In genomic region chr5:176619569-176620332, GRCh38 we compare ENCODE assay signal across 11 cellular contexts. TPM values are rescaled to one million over a fixed set of nuclear protein-coding genes. Genes with fewer than 3 reads are reported as not detected.
DNase-seq lines count a peak whose midpoint lies in the region; ATAC-seq and TF ChIP-seq lines count a peak whose summit lies in the region.
"Had no signal": no experiment of that assay in that cellular context is flagged by ENCODE, and none has a peak within 500 bp of the region (broad histone marks: within the 10 kb centered on the region; RNA-seq: fewer than 3 reads in every experiment).

No MANE protein-coding gene starts in this region.

- peaks cover 9% of the 10 kb centered on the region for H3K4me1 ChIP-seq in iPS DF 6.9 (ENCODE audit: control insufficient read depth, insufficient read depth, low read length)

- H3K4me1 Mint-ChIP-seq in activated T-cell treated with anti-CD3 and anti-CD28 coated beads, Interleukin-2, amount 50 U/mL, for 4 hours (ENCODE audit: low read depth), result peaks cover 16% of the 10 kb centered on the region
- peaks cover 13% of the 10 kb centered on the region for H3K4me1 Mint-ChIP-seq in stimulated activated effector memory CD8-positive, alpha-beta T cell treated with anti-CD3 and anti-CD28 coated beads, Interleukin-12 subunit alpha, Interleukin-12 subunit beta, amount 100 ng/mL, for 72 hours

- WGBS in iPS DF 6.9 (ENCODE audit: insufficient coverage, insufficient read length), result no CpG with 5 or more reads among the region's 59 CpGs

- no peaks in the 10 kb centered on the region for H3K9me3 Mint-ChIP-seq in activated T-cell treated with anti-CD3 and anti-CD28 coated beads, Interleukin-2, amount 50 U/mL, for 4 hours
- no peaks in the 10 kb centered on the region for H3K9me3 Mint-ChIP-seq in stimulated activated effector memory CD8-positive, alpha-beta T cell treated with anti-CD3 and anti-CD28 coated beads, Interleukin-12 subunit alpha, Interleukin-12 subunit beta, amount 100 ng/mL, for 72 hours

- no peak overlapping the region for H3K27ac ChIP-seq in iPS DF 6.9 (ENCODE audit: low read length)
- H3K27ac ChIP-seq: C4-2B, neutrophil, Peyer's patch had no signal

- no peaks in the 10 kb centered on the region for H3K36me3 ChIP-seq in iPS DF 6.9 (ENCODE audit: control insufficient read depth, insufficient read depth, low read length)
- H3K36me3 ChIP-seq: neutrophil, Peyer's patch had no signal

- peaks cover 70% of the 10 kb centered on the region for H3K27me3 Mint-ChIP-seq in activated T-cell treated with anti-CD3 and anti-CD28 coated beads, Interleukin-2, amount 50 U/mL, for 4 hours (ENCODE audit: low read depth)

- H3K9me3 ChIP-seq in iPS DF 6.9 (ENCODE audit: control insufficient read depth, insufficient read depth, low read length), result no peaks in the 10 kb centered on the region
- H3K9me3 ChIP-seq: neutrophil, Peyer's patch had no signal

- no peaks in the 10 kb centered on the region for H3K36me3 Mint-ChIP-seq in activated T-cell treated with anti-CD3 and anti-CD28 coated beads, Interleukin-2, amount 50 U/mL, for 4 hours (ENCODE audit: insufficient read depth)
- H3K36me3 Mint-ChIP-seq in stimulated activated effector memory CD8-positive, alpha-beta T cell treated with anti-CD3 and anti-CD28 coated beads, Interleukin-12 subunit alpha, Interleukin-12 subunit beta, amount 100 ng/mL, for 72 hours, result no peaks in the 10 kb centered on the region

- DNase-seq in activated T-cell treated with anti-CD3 and anti-CD28 coated beads, Interleukin-2, amount 50 U/mL, for 4 hours, result no peak
- no peak for DNase-seq in activated T-cell treated with anti-CD3 and anti-CD28 coated beads for 4 hours
- no peak for DNase-seq in iPS DF 6.9 (ENCODE audit: low read depth, low spot score)
- no peak for DNase-seq in stimulated activated effector memory CD8-positive, alpha-beta T cell treated with anti-CD3 and anti-CD28 coated beads, Interleukin-12 subunit alpha, Interleukin-12 subunit beta, amount 100 ng/mL, for 72 hours (ENCODE audit: low spot score in 2 of 2)
- no peak for DNase-seq in NCI-H748 treated with DMSO at 0.1 percent for 48 hours (lab: John Stamatoyannopoulos, UW)

- H3K27me3 ChIP-seq in iPS DF 6.9 (ENCODE audit: control insufficient read depth, insufficient read depth, low read length), result peaks cover 2% of the 10 kb centered on the region; the same call in 1 of the 2 replicates

- peak overlapping the region; percentile 64 for H3K4me3 Mint-ChIP-seq in activated T-cell treated with anti-CD3 and anti-CD28 coated beads, Interleukin-2, amount 50 U/mL, for 4 hours
- H3K4me3 Mint-ChIP-seq in stimulated activated effector memory CD8-positive, alpha-beta T cell treated with anti-CD3 and anti-CD28 coated beads, Interleukin-12 subunit alpha, Interleukin-12 subunit beta, amount 100 ng/mL, for 72 hours, result peak overlapping the region; percentile 71

- H3K27ac Mint-ChIP-seq in stimulated activated effector memory CD8-positive, alpha-beta T cell treated with anti-CD3 and anti-CD28 coated beads, Interleukin-12 subunit alpha, Interleukin-12 subunit beta, amount 100 ng/mL, for 72 hours, result peak overlapping the region; percentile 26

- ATAC-seq in activated T-cell treated with anti-CD3 and anti-CD28 coated beads, Interleukin-2, amount 50 U/mL, for 4 hours, result no peak
- ATAC-seq in SK-N-SH treated with all-trans-retinoic acid at 6 μM for 48 hours (peak; percentile 7; the same call in 2 of the 3 replicates), GM21576 (IDR thresholded peaks at IDR 0.05; ENCODE audit: unreplicated experiment) (no peak), HG03097 (IDR thresholded peaks at IDR 0.05; ENCODE audit: low FRiP score, unreplicated experiment) (no peak)
- ATAC-seq in stimulated activated effector memory CD8-positive, alpha-beta T cell treated with anti-CD3 and anti-CD28 coated beads, Interleukin-12 subunit alpha, Interleukin-12 subunit beta, amount 100 ng/mL, for 72 hours, result no peak

- peak overlapping the region; percentile 13; the same call in 1 of the 2 replicates for H3K4me3 ChIP-seq in iPS DF 6.9 (ENCODE audit: low read length)

TF ChIP-seq in SK-N-SH treated with all-trans-retinoic acid at 6 μM for 48 hours, 23 proteins besides CTCF, POLR2A, EP300 and RAD21 (continues in another document):
- TF ChIP-seq ZFP30 (CRISPR knock-in tag; IDR thresholded peaks at IDR 0.05) (no peak), POU6F1 (CRISPR knock-in tag; IDR thresholded peaks at IDR 0.05; ENCODE audit: borderline replicate concordance, low read depth) (no peak), ISL1 (CRISPR knock-in tag; IDR thresholded peaks at IDR 0.05) (no peak), BACH2 (CRISPR knock-in tag; IDR thresholded peaks at IDR 0.05; ENCODE audit: borderline replicate concordance) (no peak), ZNF8 (CRISPR knock-in tag; IDR thresholded peaks at IDR 0.05) (no peak), ZC3H10 (CRISPR knock-in tag; IDR thresholded peaks at IDR 0.05) (no peak), GLIS3 (CRISPR knock-in tag; IDR thresholded peaks at IDR 0.05) (no peak), SNAI2 (CRISPR knock-in tag; IDR thresholded peaks at IDR 0.05) (no peak), ESRRG (CRISPR knock-in tag; IDR thresholded peaks at IDR 0.05) (no peak), CSDC2 (CRISPR knock-in tag; IDR thresholded peaks at IDR 0.05) (no peak), ARNTL (CRISPR knock-in tag; IDR thresholded peaks at IDR 0.05; ENCODE audit: borderline replicate concordance, low read depth) (no peak), TSHZ2 (CRISPR knock-in tag; IDR thresholded peaks at IDR 0.05) (no peak), TOX (CRISPR knock-in tag; IDR thresholded peaks at IDR 0.05; ENCODE audit: borderline replicate concordance) (no peak), CREB5 (CRISPR knock-in tag; IDR thresholded peaks at IDR 0.05; ENCODE audit: low read depth) (no peak), RARB (CRISPR knock-in tag; IDR thresholded peaks at IDR 0.05) (no peak), OSR1 (CRISPR knock-in tag; IDR thresholded peaks at IDR 0.05) (no peak)

RNA-seq across cellular contexts. Expression of gene GPRIN1, which starts 9.8 kb away (rescaled TPM):
- 1 to 10 TPM; 3.6 to 5.3 (median 4.5) TPM for total RNA-seq in activated T-cell treated with anti-CD3 and anti-CD28 coated beads, Interleukin-2, amount 50 U/mL, for 4 hours

RNA-seq across cellular contexts. Expression of gene SNCB, which starts 10.6 kb away (rescaled TPM):
- total RNA-seq in activated T-cell treated with anti-CD3 and anti-CD28 coated beads, Interleukin-2, amount 50 U/mL, for 4 hours, result not detected
- total RNA-seq: Peyer's patch had no signal

RNA-seq across cellular contexts. Expression of gene EIF4E1B, which starts 10.7 kb away (rescaled TPM):
- total RNA-seq in activated T-cell treated with anti-CD3 and anti-CD28 coated beads, Interleukin-2, amount 50 U/mL, for 4 hours, result not detected
- total RNA-seq: Peyer's patch had no signal

RNA-seq across cellular contexts. Expression of gene TSPAN17, which starts 27.5 kb away (rescaled TPM):
- total RNA-seq in activated T-cell treated with anti-CD3 and anti-CD28 coated beads, Interleukin-2, amount 50 U/mL, for 4 hours, result 10 to 100 TPM; 18.3 to 28.0 (median 24.1) TPM
